18 cellular contexts compared by ENCODE assay signal in genomic region chr20:16671753-16672152, GRCh38. TPM values are rescaled to one million over a fixed set of nuclear protein-coding genes. Genes with fewer than 3 reads are reported as not detected.
DNase-seq lines count a peak whose midpoint lies in the region; TF ChIP-seq lines count a peak whose summit lies in the region.
"Had no signal": no experiment of that assay in that cellular context is flagged by ENCODE, and none has a peak within 500 bp of the region (broad histone marks: within the 10 kb centered on the region; RNA-seq: fewer than 3 reads in every experiment).

No MANE protein-coding gene starts in this region.

- H3K27me3 ChIP-seq in endocrine pancreas (ENCODE audit: control insufficient read depth, insufficient read depth, low read length) (no peaks in the 10 kb centered on the region), neural progenitor cell (no peaks in the 10 kb centered on the region)
- H3K27me3 ChIP-seq: BLaER1 treated with 17β-estradiol and CSF1 and Interleukin-3, amounts not matched to agents 10 nM and 100 nM; Peyer's patch had no signal

- H3K79me2 ChIP-seq in neural progenitor cell (ENCODE audit: low read depth), result no peaks in the 10 kb centered on the region

- no peaks in the 10 kb centered on the region for H3K4me1 Mint-ChIP-seq in neural progenitor cell

- H3K9me3 Mint-ChIP-seq in neural progenitor cell, result peaks cover 3% of the 10 kb centered on the region

- no peaks in the 10 kb centered on the region for H4K20me1 ChIP-seq in neural progenitor cell (ENCODE audit: low read depth)
- H4K20me1 ChIP-seq: BLaER1 treated with 17β-estradiol and CSF1 and Interleukin-3, amounts not matched to agents 10 nM and 100 nM had no signal

- H3K36me3 Mint-ChIP-seq in neural progenitor cell, result no peaks in the 10 kb centered on the region
- H3K36me3 Mint-ChIP-seq: CD8-positive, alpha-beta T cell had no signal

- H3K4me2 ChIP-seq in neural progenitor cell, result no peak overlapping the region
- H3K4me2 ChIP-seq: BLaER1 treated with 17β-estradiol and CSF1 and Interleukin-3, amounts not matched to agents 10 nM and 100 nM had no signal

- H3F3A ChIP-seq in neural progenitor cell (ENCODE audit: low read depth), result no peaks in the 10 kb centered on the region

- H3K27ac Mint-ChIP-seq in neural progenitor cell, result no peak overlapping the region
- H3K27ac Mint-ChIP-seq: CD8-positive, alpha-beta T cell had no signal

- H3K4me3 ChIP-seq in endocrine pancreas (ENCODE audit: control insufficient read depth, insufficient read depth, low read length), result peak overlapping the region; percentile 14
- no peak overlapping the region for H3K4me3 ChIP-seq in coronary artery
- H3K4me3 ChIP-seq in neural progenitor cell, result no peak overlapping the region
- H3K4me3 ChIP-seq: BLaER1 treated with 17β-estradiol and CSF1 and Interleukin-3, amounts not matched to agents 10 nM and 100 nM; Peyer's patch had no signal

- DNase-seq in DMS 273 (lab: John Stamatoyannopoulos, UW; ENCODE audit: unreplicated experiment), result peak; percentile 84
- peak; percentile 40 for DNase-seq in NCI-H2171 (lab: John Stamatoyannopoulos, UW)
- DNase-seq in NCI-H82 (lab: John Stamatoyannopoulos, UW), result peak; percentile 72
- no peak for DNase-seq in coronary artery (ENCODE audit: low spot score)
- no peak for DNase-seq in neural progenitor cell (ENCODE audit: low spot score)
- no peak for DNase-seq in ureter (ENCODE audit: low spot score)
- DNase-seq: 8988T; Calu3; CD8-positive, alpha-beta T cell; DMS53; GF-D8; Karpas-422; MV-4-11; NCI-H1105 treated with DMSO at 0.1 percent for 48 hours; NCI-H748 treated with DMSO at 0.1 percent for 48 hours; Peyer's patch had no signal

- H3K9me3 ChIP-seq in endocrine pancreas (ENCODE audit: control insufficient read depth, low read length), result no peaks in the 10 kb centered on the region
- H3K9me3 ChIP-seq in neural progenitor cell (ENCODE audit: low read depth), result no peaks in the 10 kb centered on the region
- H3K9me3 ChIP-seq: Peyer's patch had no signal

- no peak for TF ChIP-seq CTCF in coronary artery (IDR thresholded peaks at IDR 0.05)
- TF ChIP-seq CTCF in neural progenitor cell (IDR thresholded peaks at IDR 0.05), result no peak

- H3K36me3 ChIP-seq in endocrine pancreas (ENCODE audit: control insufficient read depth, insufficient read depth, low read length) (no peaks in the 10 kb centered on the region), neural progenitor cell (no peaks in the 10 kb centered on the region)
- H3K36me3 ChIP-seq: BLaER1 treated with 17β-estradiol and CSF1 and Interleukin-3, amounts not matched to agents 10 nM and 100 nM; Peyer's patch had no signal

- H3K27ac ChIP-seq in coronary artery (no peak overlapping the region), neural progenitor cell (no peak overlapping the region)
- H3K27ac ChIP-seq: BLaER1 treated with 17β-estradiol and CSF1 and Interleukin-3, amounts not matched to agents 10 nM and 100 nM; Peyer's patch had no signal

- no peaks in the 10 kb centered on the region for H3K4me1 ChIP-seq in endocrine pancreas (ENCODE audit: control insufficient read depth, insufficient read depth, low read length)
- H3K4me1 ChIP-seq in neural progenitor cell, result no peaks in the 10 kb centered on the region
- H3K4me1 ChIP-seq: BLaER1 treated with 17β-estradiol and CSF1 and Interleukin-3, amounts not matched to agents 10 nM and 100 nM; Peyer's patch had no signal

- H3K9ac ChIP-seq in endocrine pancreas (ENCODE audit: control insufficient read depth, insufficient read depth, low read length) (no peak overlapping the region), neural progenitor cell (no peak overlapping the region)
- H3K9ac ChIP-seq: BLaER1 treated with 17β-estradiol and CSF1 and Interleukin-3, amounts not matched to agents 10 nM and 100 nM had no signal

- peaks cover 4% of the 10 kb centered on the region for H3K27me3 Mint-ChIP-seq in neural progenitor cell (ENCODE audit: insufficient read depth, low read depth)

- H3K4me3 Mint-ChIP-seq in neural progenitor cell, result no peak overlapping the region
- H3K4me3 Mint-ChIP-seq: CD8-positive, alpha-beta T cell had no signal

- H2AFZ ChIP-seq in neural progenitor cell (replicated peaks), result no peak overlapping the region

RNA-seq across cellular contexts. Expression of gene SNRPB2, which starts 58.1 kb away (rescaled TPM):
- total RNA-seq in neural progenitor cell (ENCODE audit: low replicate concordance), result 83.1 and 104 TPM in 2 replicates
- total RNA-seq in ureter, result 41.8 TPM

Comparison
In these comparisons a context has a peak if more than half of its experiments do, and no peak if none do; other contexts are left out.
1. DNase-seq: peak in DMS 273 (single experiment), NCI-H2171 (single experiment) and NCI-H82 (single experiment); none in coronary artery (single experiment), neural progenitor cell (single experiment) and ureter (single experiment).